ENCODE assay signal across 29 cellular contexts in genomic region chr15:98071786-98072185, GRCh38.
"Had no signal": no experiment of that assay in that cellular context is flagged by ENCODE, and none has a peak within 500 bp of the region (broad histone marks: within the 10 kb centered on the region; RNA-seq: fewer than 3 reads in every experiment).

No MANE protein-coding gene starts in this region.

- H3K4me1 Mint-ChIP-seq: activated CD4-positive, alpha-beta memory T cell treated with anti-CD3 and anti-CD28 coated beads, Interleukin-2, amount 10 ng/mL, durations not matched to agents 7 days and 5 days; activated CD4-positive, alpha-beta T cell treated with anti-CD3 and anti-CD28 coated beads, Interleukin-2, amount 10 ng/mL, durations not matched to agents 7 days and 5 days had no signal

- H3K36me3 Mint-ChIP-seq: activated naive CD8-positive, alpha-beta T cell had no signal

- H3K4me3 ChIP-seq: body of pancreas, esophagus muscularis mucosa, gastrocnemius medialis, heart left ventricle had no signal

- ATAC-seq: activated T-cell treated with anti-CD3 and anti-CD28 coated beads, Interleukin-2, amount 50 U/mL, for 72 hours; body of pancreas; effector memory CD8-positive, alpha-beta T cell; foreskin keratinocyte; gastrocnemius medialis; heart left ventricle; WTC11 had no signal

- DNase-seq: activated CD4-positive, alpha-beta memory T cell treated with anti-CD3 and anti-CD28 coated beads, Interleukin-2, amount 10 ng/mL, durations not matched to agents 7 days and 5 days; activated CD4-positive, alpha-beta T cell treated with anti-CD3 and anti-CD28 coated beads for 1 hour; activated CD4-positive, alpha-beta T cell treated with anti-CD3 and anti-CD28 coated beads for 4 hours; activated CD4-positive, alpha-beta T cell treated with anti-CD3 and anti-CD28 coated beads, Interleukin-2, amount 10 ng/mL, durations not matched to agents 7 days and 5 days; activated CD4-positive, alpha-beta T cell treated with anti-CD3 and anti-CD28 coated beads, Interleukin-2, amount 50 U/mL, for 4 hours; activated CD8-positive, alpha-beta memory T cell treated with anti-CD3 and anti-CD28 coated beads, Interleukin-2, amount 50 U/mL, for 48 hours; activated gamma-delta T cell; activated naive CD4-positive, alpha-beta T cell; activated naive CD4-positive, alpha-beta T cell treated with anti-CD3 and anti-CD28 coated beads, Interleukin-2, amount 50 U/mL, for 16 hours; activated T-cell treated with anti-CD3 and anti-CD28 coated beads for 4 hours; activated T-cell treated with anti-CD3 and anti-CD28 coated beads, Interleukin-2, amount 50 U/mL, for 24 hours; activated T-cell treated with anti-CD3 and anti-CD28 coated beads, Interleukin-2, amount 50 U/mL, for 72 hours; amniotic stem cell; anterior cingulate cortex; body of pancreas; caudate nucleus; cortex of kidney; dermis blood vessel endothelial cell; effector CD4-positive, alpha-beta T cell; effector memory CD8-positive, alpha-beta T cell; erythroblast; foreskin keratinocyte; gastrocnemius medialis; glutamatergic neuron; heart left ventricle; T-helper 2 cell had no signal

- H3K27ac ChIP-seq: body of pancreas, esophagus muscularis mucosa, foreskin keratinocyte, gastrocnemius medialis, heart left ventricle had no signal

- H3K27ac Mint-ChIP-seq: activated CD4-positive, alpha-beta memory T cell treated with anti-CD3 and anti-CD28 coated beads, Interleukin-2, amount 10 ng/mL, durations not matched to agents 7 days and 5 days; activated CD4-positive, alpha-beta T cell treated with anti-CD3 and anti-CD28 coated beads, Interleukin-2, amount 10 ng/mL, durations not matched to agents 7 days and 5 days; activated naive CD8-positive, alpha-beta T cell; activated T-cell treated with anti-CD3 and anti-CD28 coated beads, Interleukin-2, amount 50 U/mL, for 24 hours; activated T-cell treated with anti-CD3 and anti-CD28 coated beads, Interleukin-2, amount 50 U/mL, for 72 hours; effector memory CD8-positive, alpha-beta T cell; WTC11 had no signal

- H3K27me3 ChIP-seq: body of pancreas, esophagus muscularis mucosa, foreskin keratinocyte, gastrocnemius medialis, heart left ventricle had no signal

- H3K4me3 Mint-ChIP-seq: activated CD4-positive, alpha-beta memory T cell treated with anti-CD3 and anti-CD28 coated beads, Interleukin-2, amount 10 ng/mL, durations not matched to agents 7 days and 5 days; activated CD4-positive, alpha-beta T cell treated with anti-CD3 and anti-CD28 coated beads, Interleukin-2, amount 10 ng/mL, durations not matched to agents 7 days and 5 days; activated naive CD8-positive, alpha-beta T cell; activated T-cell treated with anti-CD3 and anti-CD28 coated beads, Interleukin-2, amount 50 U/mL, for 24 hours; activated T-cell treated with anti-CD3 and anti-CD28 coated beads, Interleukin-2, amount 50 U/mL, for 72 hours; effector memory CD8-positive, alpha-beta T cell; WTC11 had no signal

- H3K9me3 Mint-ChIP-seq: activated CD4-positive, alpha-beta memory T cell treated with anti-CD3 and anti-CD28 coated beads, Interleukin-2, amount 10 ng/mL, durations not matched to agents 7 days and 5 days; activated CD4-positive, alpha-beta T cell treated with anti-CD3 and anti-CD28 coated beads, Interleukin-2, amount 10 ng/mL, durations not matched to agents 7 days and 5 days; activated T-cell treated with anti-CD3 and anti-CD28 coated beads, Interleukin-2, amount 50 U/mL, for 24 hours; activated T-cell treated with anti-CD3 and anti-CD28 coated beads, Interleukin-2, amount 50 U/mL, for 72 hours had no signal

- H3K27me3 Mint-ChIP-seq: activated CD4-positive, alpha-beta memory T cell treated with anti-CD3 and anti-CD28 coated beads, Interleukin-2, amount 10 ng/mL, durations not matched to agents 7 days and 5 days; activated naive CD8-positive, alpha-beta T cell; activated T-cell treated with anti-CD3 and anti-CD28 coated beads, Interleukin-2, amount 50 U/mL, for 24 hours; effector memory CD8-positive, alpha-beta T cell had no signal

- H3K4me1 ChIP-seq: body of pancreas had no signal

- H3K9me3 ChIP-seq: body of pancreas, esophagus muscularis mucosa, gastrocnemius medialis had no signal

- H3K36me3 ChIP-seq: esophagus muscularis mucosa, gastrocnemius medialis, heart left ventricle had no signal
